ENCODE assay signal across 20 cellular contexts in genomic region chr3:178238179-178238578, GRCh38.
DNase-seq lines count a peak whose midpoint lies in the region; TF ChIP-seq lines count a peak whose summit lies in the region.
"Had no signal": no experiment of that assay in that cellular context is flagged by ENCODE, and none has a peak within 500 bp of the region (broad histone marks: within the 10 kb centered on the region; RNA-seq: fewer than 3 reads in every experiment).

No MANE protein-coding gene starts in this region.

- TF ChIP-seq CTCF in mammary epithelial cell (conservative IDR thresholded peaks at IDR 0.05 in 1 of 2, IDR thresholded peaks at IDR 0.05 in 1 of 2; ENCODE audit: extremely low read depth in 1 of 2, insufficient read depth in 1 of 2, low read depth in 1 of 2, low read length in 2 of 2), result no peak
- no peak for TF ChIP-seq CTCF in osteoblast (IDR thresholded peaks at IDR 0.05; ENCODE audit: extremely low read depth, low read depth, low read length)
- no peak for TF ChIP-seq CTCF in GM13976 (IDR thresholded peaks at IDR 0.05; ENCODE audit: borderline replicate concordance, control extremely low read depth, extremely low read depth, insufficient read depth, missing control alignments)

- H3K9me3 Mint-ChIP-seq in activated naive CD4-positive, alpha-beta T cell treated with anti-CD3 and anti-CD28 coated beads, Interleukin-2, amount 10 ng/mL, durations not matched to agents 7 days and 5 days, result no peaks in the 10 kb centered on the region

- H3K79me2 ChIP-seq in mammary epithelial cell (ENCODE audit: insufficient read depth, low read length) (no peaks in the 10 kb centered on the region), osteoblast (ENCODE audit: insufficient read depth, low read length) (no peaks in the 10 kb centered on the region)

- H3K27ac Mint-ChIP-seq in activated naive CD4-positive, alpha-beta T cell treated with anti-CD3 and anti-CD28 coated beads, Interleukin-2, amount 10 ng/mL, durations not matched to agents 7 days and 5 days, result no peak overlapping the region
- H3K27ac Mint-ChIP-seq: CD4-positive, alpha-beta T cell had no signal

- no peak overlapping the region for H3K9ac ChIP-seq in mammary epithelial cell (ENCODE audit: insufficient read depth, low read length)

- peak; percentile 3 for DNase-seq in EL
- peak; percentile 78 for DNase-seq in NCI-H146 (lab: John Stamatoyannopoulos, UW)
- peak; percentile 1 for DNase-seq in mammary epithelial cell
- peak; percentile 31 for DNase-seq in iPS DF 6.9 (ENCODE audit: low read depth, low spot score)
- no peak for DNase-seq in dermis blood vessel endothelial cell
- DNase-seq in osteoblast (ENCODE audit: insufficient read length, low spot score, missing footprints), result no peak
- DNase-seq in GM13976 (ENCODE audit: low spot score), result no peak
- DNase-seq in activated naive CD4-positive, alpha-beta T cell treated with anti-CD3 and anti-CD28 coated beads, Interleukin-2, amount 10 ng/mL, durations not matched to agents 7 days and 5 days, result no peak
- DNase-seq: 8988T; BE2C; CD4-positive, alpha-beta T cell; DMS153; Kasumi-1; NCI-H1092 treated with DMSO at 0.1 percent for 48 hours; NCI-H1694; NCI-H774; PC-9 had no signal

- H3K36me3 ChIP-seq in mammary epithelial cell (ENCODE audit: insufficient read depth, low read length), result no peaks in the 10 kb centered on the region
- H3K36me3 ChIP-seq in iPS DF 6.9 (ENCODE audit: control insufficient read depth, insufficient read depth, low read length), result no peaks in the 10 kb centered on the region
- no peaks in the 10 kb centered on the region for H3K36me3 ChIP-seq in osteoblast (ENCODE audit: insufficient read depth, low read length)
- H3K36me3 ChIP-seq: BE2C had no signal

- H3K27me3 Mint-ChIP-seq in activated naive CD4-positive, alpha-beta T cell treated with anti-CD3 and anti-CD28 coated beads, Interleukin-2, amount 10 ng/mL, durations not matched to agents 7 days and 5 days, result no peaks in the 10 kb centered on the region
- H3K27me3 Mint-ChIP-seq: CD4-positive, alpha-beta T cell had no signal

- in situ Hi-C loops in mammary epithelial cell (cut with MboI; ENCODE audit: low sequenced_read_pairs in 2 of 2) (no loop called here), GM13976 (cut with MboI; ENCODE audit: low sequenced_read_pairs, unreplicated experiment) (no loop called here)

- intact Hi-C loops in mammary epithelial cell (cut with micrococcal nuclease), result no loop called here

- no peaks in the 10 kb centered on the region for H3K36me3 Mint-ChIP-seq in activated naive CD4-positive, alpha-beta T cell treated with anti-CD3 and anti-CD28 coated beads, Interleukin-2, amount 10 ng/mL, durations not matched to agents 7 days and 5 days

- no peak overlapping the region for H3K4me3 Mint-ChIP-seq in activated naive CD4-positive, alpha-beta T cell treated with anti-CD3 and anti-CD28 coated beads, Interleukin-2, amount 10 ng/mL, durations not matched to agents 7 days and 5 days
- H3K4me3 Mint-ChIP-seq: CD4-positive, alpha-beta T cell had no signal

- H3K27me3 ChIP-seq in mammary epithelial cell (ENCODE audit: insufficient read depth, low read length), result no peaks in the 10 kb centered on the region
- H3K27me3 ChIP-seq in iPS DF 6.9 (ENCODE audit: control insufficient read depth, insufficient read depth, low read length), result no peaks in the 10 kb centered on the region
- H3K27me3 ChIP-seq in osteoblast (ENCODE audit: insufficient read depth, low read length), result no peaks in the 10 kb centered on the region
- H3K27me3 ChIP-seq: BE2C had no signal

- dilution Hi-C loops in mammary epithelial cell (cut with HindIII; ENCODE audit: low sequenced_read_pairs), result no loop called here

- H3K4me1 Mint-ChIP-seq in activated naive CD4-positive, alpha-beta T cell treated with anti-CD3 and anti-CD28 coated beads, Interleukin-2, amount 10 ng/mL, durations not matched to agents 7 days and 5 days, result no peaks in the 10 kb centered on the region

- no peak overlapping the region for H3K4me3 ChIP-seq in mammary epithelial cell (replicated peaks in 1 of 3; ENCODE audit: insufficient read depth in 1 of 3, low read depth in 2 of 3, low read length in 3 of 3)
- no peak overlapping the region for H3K4me3 ChIP-seq in iPS DF 6.9 (ENCODE audit: low read length)
- no peak overlapping the region for H3K4me3 ChIP-seq in osteoblast (ENCODE audit: insufficient read depth, low read length)
- H3K4me3 ChIP-seq: GM12878, PC-9 had no signal

- H3K4me1 ChIP-seq in mammary epithelial cell (ENCODE audit: insufficient read depth, low read length), result no peaks in the 10 kb centered on the region
- H3K4me1 ChIP-seq in iPS DF 6.9 (ENCODE audit: control insufficient read depth, insufficient read depth, low read length), result peaks cover 1% of the 10 kb centered on the region; the same call in 1 of the 2 replicates
- peaks cover 19% of the 10 kb centered on the region for H3K4me1 ChIP-seq in osteoblast (ENCODE audit: insufficient read depth, low read length)
- H3K4me1 ChIP-seq: BE2C had no signal

- H4K20me1 ChIP-seq in mammary epithelial cell (ENCODE audit: insufficient read depth, low read length) (no peaks in the 10 kb centered on the region), osteoblast (ENCODE audit: insufficient read depth, low read length) (no peaks in the 10 kb centered on the region)

- CTCF ChIA-PET in mammary epithelial cell (lab: Charles Lee; ENCODE audit: low non-redundant PET), result no interaction called here
- CTCF ChIA-PET in activated naive CD4-positive, alpha-beta T cell treated with anti-CD3 and anti-CD28 coated beads, Interleukin-2, amount 10 ng/mL, durations not matched to agents 7 days and 5 days (lab: Charles Lee), result no interaction called here

- H2AFZ ChIP-seq in mammary epithelial cell (ENCODE audit: low read depth, low read length) (no peak overlapping the region), osteoblast (ENCODE audit: low read length) (no peak overlapping the region)
- H2AFZ ChIP-seq: PC-9 had no signal

- H3K4me2 ChIP-seq in mammary epithelial cell (ENCODE audit: insufficient read depth, low read depth, low read length) (no peak overlapping the region), osteoblast (ENCODE audit: insufficient read depth, low read length) (no peak overlapping the region)
- H3K4me2 ChIP-seq: PC-9 had no signal

- H3K27ac ChIP-seq in mammary epithelial cell (ENCODE audit: insufficient read depth, low read depth, low read length) (no peak overlapping the region), iPS DF 6.9 (ENCODE audit: low read length) (no peak overlapping the region), osteoblast (ENCODE audit: low read depth, low read length) (no peak overlapping the region)
- H3K27ac ChIP-seq: HL-60, PC-9, RWPE1 had no signal

- H3K9me3 ChIP-seq in mammary epithelial cell (replicated peaks; ENCODE audit: insufficient read depth, low read length), result no peaks in the 10 kb centered on the region
- no peaks in the 10 kb centered on the region for H3K9me3 ChIP-seq in iPS DF 6.9 (ENCODE audit: control insufficient read depth, insufficient read depth, low read length)
- no peaks in the 10 kb centered on the region for H3K9me3 ChIP-seq in osteoblast (ENCODE audit: low read depth, low read length)
- H3K9me3 ChIP-seq: BE2C had no signal

- BruUV-seq in mammary epithelial cell (replicated peaks; lab: Mats Ljungman, UMichigan), result no TSS peak

Comparison
In these comparisons a context has a peak if more than half of its experiments do, and no peak if none do; other contexts are left out.
1. DNase-seq: peak in EL (single experiment), NCI-H146 (single experiment), mammary epithelial cell (single experiment) and iPS DF 6.9 (single experiment); none in dermis blood vessel endothelial cell (single experiment), osteoblast (single experiment), GM13976 (single experiment) and activated naive CD4-positive, alpha-beta T cell treated with anti-CD3 and anti-CD28 coated beads, Interleukin-2, amount 10 ng/mL, durations not matched to agents 7 days and 5 days (single experiment).